Comparison of ENCODE assay signal across 8 cellular contexts in genomic region chr2:38751847-38752410, GRCh38. TPM values are rescaled to one million over a fixed set of nuclear protein-coding genes. Genes with fewer than 3 reads are reported as not detected.
DNase-seq lines count a peak whose midpoint lies in the region; ATAC-seq and TF ChIP-seq lines count a peak whose summit lies in the region.

No MANE protein-coding gene starts in this region.

- no peaks in the 10 kb centered on the region for H3K9me3 Mint-ChIP-seq in mesothelial cell of epicardium

- H4K20me1 ChIP-seq in mammary epithelial cell (ENCODE audit: insufficient read depth, low read length): peaks cover 8% of the 10 kb centered on the region

- peak overlapping the region; percentile 99 for H2AFZ ChIP-seq in mammary epithelial cell (ENCODE audit: low read depth, low read length)

- peaks cover 3% of the 10 kb centered on the region for H3K27me3 Mint-ChIP-seq in mesothelial cell of epicardium (ENCODE audit: low read depth)

- H3K4me1 ChIP-seq in mammary epithelial cell (ENCODE audit: insufficient read depth, low read length): peaks cover 19% of the 10 kb centered on the region
- H3K4me1 ChIP-seq in vagina: peaks cover 39% of the 10 kb centered on the region

- TF ChIP-seq CTCF in mammary epithelial cell (conservative IDR thresholded peaks at IDR 0.05 in 1 of 2, IDR thresholded peaks at IDR 0.05 in 1 of 2; ENCODE audit: extremely low read depth in 1 of 2, insufficient read depth in 1 of 2, low read depth in 1 of 2, low read length in 2 of 2) (no peak), mesothelial cell of epicardium (IDR thresholded peaks at IDR 0.05; ENCODE audit: unreplicated experiment) (no peak), vagina (IDR thresholded peaks at IDR 0.05) (no peak)

- H3K27ac ChIP-seq in mammary epithelial cell (ENCODE audit: insufficient read depth, low read depth, low read length): peak overlapping the region; percentile 90
- H3K27ac ChIP-seq in vagina: peak overlapping the region; percentile 99

- H3K9me3 ChIP-seq in mammary epithelial cell (replicated peaks; ENCODE audit: insufficient read depth, low read length) (no peaks in the 10 kb centered on the region), vagina (no peaks in the 10 kb centered on the region)

- H3K79me2 ChIP-seq in mammary epithelial cell (ENCODE audit: insufficient read depth, low read length): peaks cover 42% of the 10 kb centered on the region

- BruUV-seq in mammary epithelial cell (replicated peaks; lab: Mats Ljungman, UMichigan): no TSS peak

- H3K9ac ChIP-seq in mammary epithelial cell (ENCODE audit: insufficient read depth, low read length): peak overlapping the region; percentile 74

- dilution Hi-C loops in mammary epithelial cell (cut with HindIII; ENCODE audit: low sequenced_read_pairs): no loop called here

- TF ChIP-seq POLR2A in vagina (IDR thresholded peaks at IDR 0.05): no peak

- H3K27ac Mint-ChIP-seq in mesothelial cell of epicardium: peak overlapping the region; percentile 100

- in situ Hi-C loops in mammary epithelial cell (cut with MboI; ENCODE audit: low sequenced_read_pairs in 2 of 2): no loop called here
- in situ Hi-C loops in KBM-7 (cut with MboI; ENCODE audit: low pct_unique_long_range_greater_than_20kb, low sequenced_read_pairs): no loop called here

- CTCF ChIA-PET in mammary epithelial cell (lab: Charles Lee; ENCODE audit: low non-redundant PET): no interaction called here

- H3K4me3 ChIP-seq in mammary epithelial cell (replicated peaks in 1 of 3; ENCODE audit: insufficient read depth in 1 of 3, low read depth in 2 of 3, low read length in 3 of 3) (peak overlapping the region; percentile 39 to 91 (median 50)), vagina (peak overlapping the region; percentile 88 to 97)

- peaks cover 38% of the 10 kb centered on the region for H3K4me1 Mint-ChIP-seq in mesothelial cell of epicardium

- ATAC-seq in GM18861 (IDR thresholded peaks at IDR 0.05; ENCODE audit: unreplicated experiment): no peak

- peak overlapping the region; percentile 78 for H3K4me2 ChIP-seq in mammary epithelial cell (ENCODE audit: insufficient read depth, low read depth, low read length)

- H3K36me3 ChIP-seq in mammary epithelial cell (ENCODE audit: insufficient read depth, low read length) (peaks cover 30% of the 10 kb centered on the region), vagina (peaks cover 0 to 25% of the 10 kb centered on the region in 2 donors)

- H3K4me3 Mint-ChIP-seq in mesothelial cell of epicardium: peak overlapping the region; percentile 99

- DNase-seq in DMS79 treated with DMSO at 0.1 percent for 48 hours (lab: John Stamatoyannopoulos, UW) (peak; percentile 40), DMS79 (lab: John Stamatoyannopoulos, UW) (no peak), MV-4-11 (lab: John Stamatoyannopoulos, UW) (peak; percentile 29), mammary epithelial cell (no peak), mesothelial cell of epicardium (ENCODE audit: low spot score in 2 of 2, unreplicated experiment in 2 of 2) (no peak), vagina (ENCODE audit: extremely low spot score in 2 of 2) (no peak), KBM-7 (no peak)

- H3K36me3 Mint-ChIP-seq in mesothelial cell of epicardium: peaks cover 18% of the 10 kb centered on the region

- 76% methylated on average over 8 of the region's 8 CpGs for WGBS in mammary epithelial cell (ENCODE audit: low coverage, missing lambda C conversion rate)

- H3K27me3 ChIP-seq in mammary epithelial cell (ENCODE audit: insufficient read depth, low read length) (no peaks in the 10 kb centered on the region), vagina (no peaks in the 10 kb centered on the region)

- intact Hi-C loops in mammary epithelial cell (cut with micrococcal nuclease): loop anchor here (1.0 to 10.0 kb wide), 4 partner anchors 11 to 375 kb away; partner anchors contain the start of genes ATL2 and GEMIN6
- intact Hi-C loops in vagina (cut with DNase I): no loop called here

RNA-seq across cellular contexts. Expression of gene SRSF7, which starts 0.8 kb away (rescaled TPM):
- total RNA-seq in mammary epithelial cell: 100 to 1,000 TPM in 1 of 2 donors, 10 to 100 TPM in 1; 72.7 to 183 TPM
- 225 TPM for polyA plus RNA-seq in mammary epithelial cell
- polyA minus RNA-seq in mammary epithelial cell: 168 TPM
- 185 to 189 TPM (median 187 TPM) in 3 replicates for total RNA-seq in mesothelial cell of epicardium
- 106 TPM for total RNA-seq in vagina

RNA-seq across cellular contexts. Expression of gene GEMIN6, which starts 26.1 kb away (rescaled TPM):
- total RNA-seq in mammary epithelial cell: 10 to 100 TPM in 1 of 2 donors, 1 to 10 TPM in 1; 5.8 to 15.1 TPM
- 11.0 TPM for polyA plus RNA-seq in mammary epithelial cell
- polyA minus RNA-seq in mammary epithelial cell: 3.0 TPM
- 12.0 to 13.0 TPM (median 12.0 TPM) in 3 replicates for total RNA-seq in mesothelial cell of epicardium
- 5.9 TPM for total RNA-seq in vagina

Comparison
In these comparisons a context has a peak if more than half of its experiments do, and no peak if none do; other contexts are left out.
1. DNase-seq: peak in DMS79 treated with DMSO at 0.1 percent for 48 hours (single experiment) and MV-4-11 (single experiment); none in DMS79 (single experiment), mammary epithelial cell (single experiment), mesothelial cell of epicardium (0 of 2), vagina (0 of 2) and KBM-7 (single experiment).